In genomic region chr20:48159156-48159971, GRCh38 we compare ENCODE assay signal across 21 cellular contexts.
DNase-seq lines count a peak whose midpoint lies in the region; ATAC-seq, FAIRE-seq and TF ChIP-seq lines count a peak whose summit lies in the region.
"Had no signal": no experiment of that assay in that cellular context is flagged by ENCODE, and none has a peak within 500 bp of the region (broad histone marks: within the 10 kb centered on the region; RNA-seq: fewer than 3 reads in every experiment).

No MANE protein-coding gene starts in this region.

- H3K4me3 Mint-ChIP-seq in Calu3 (ENCODE audit: low read depth, unreplicated experiment) = no peak overlapping the region
- H3K4me3 Mint-ChIP-seq: CD8-positive, alpha-beta memory T cell had no signal

- no peak overlapping the region for H3K27ac Mint-ChIP-seq in Calu3 (ENCODE audit: unreplicated experiment)
- H3K27ac Mint-ChIP-seq: CD8-positive, alpha-beta memory T cell had no signal

- H3K4me2 ChIP-seq in HepG2 (ENCODE audit: low read depth, low read length) = no peak overlapping the region
- H3K4me2 ChIP-seq: BLaER1 had no signal

- H3K79me2 ChIP-seq in HepG2 (ENCODE audit: insufficient read depth, low read length) = no peaks in the 10 kb centered on the region

- H2AFZ ChIP-seq in HepG2 (ENCODE audit: low read length) = no peak overlapping the region

- TF ChIP-seq RAD21 in HepG2 (CRISPR knock-in tag; IDR thresholded peaks at IDR 0.05) = no peak

- DNase-seq in HepG2 (ENCODE audit: low spot score) = no peak
- no peak for DNase-seq in right lobe of liver
- DNase-seq in NCI-H526 (lab: John Stamatoyannopoulos, UW) = peak; percentile 26 to 56
- no peak for DNase-seq in bronchial epithelial cell (ENCODE audit: low read depth)
- DNase-seq in SW 1271 (lab: John Stamatoyannopoulos, UW) = no peak
- no peak for DNase-seq in stimulated activated CD4-positive, alpha-beta T cell treated with anti-CD3 and anti-CD28 coated beads, Interleukin-15, amount 100 ng/mL, for 24 hours
- DNase-seq in Calu3 = no peak
- no peak for DNase-seq in mesenteric fat pad (ENCODE audit: low spot score)
- DNase-seq: CD8-positive, alpha-beta memory T cell; DMS79 treated with DMSO at 0.1 percent for 48 hours; H7; Kasumi-1; MM.1S; NCI-H1092 treated with DMSO at 0.1 percent for 48 hours; NCI-H146; NCI-H2227 treated with DMSO at 0.1 percent for 48 hours; NCI-H510A treated with DMSO at 0.1 percent for 48 hours; SHP77 had no signal

- H3K4me1 Mint-ChIP-seq in Calu3 (ENCODE audit: low read depth, unreplicated experiment) = peaks cover 17% of the 10 kb centered on the region
- H3K4me1 Mint-ChIP-seq: CD8-positive, alpha-beta memory T cell had no signal

- BruUV-seq in HepG2 (replicated peaks; lab: Mats Ljungman, UMichigan) (no TSS peak), Calu3 (replicated peaks; lab: Mats Ljungman, UMichigan) (no TSS peak)

- H3K4me1 ChIP-seq in HepG2 (ENCODE audit: insufficient read depth, low read length) = peaks cover 7% of the 10 kb centered on the region; the same call in 1 of the 2 replicates
- no peaks in the 10 kb centered on the region for H3K4me1 ChIP-seq in right lobe of liver

- ATAC-seq in HepG2 (no peak), right lobe of liver (no peak)

- TF ChIP-seq EP300 in HepG2 (IDR thresholded peaks at IDR 0.05; ENCODE audit: low read depth in 2 of 2, low read length in 2 of 2) (no peak), HepG2 (CRISPR knock-in tag; IDR thresholded peaks at IDR 0.05; ENCODE audit: borderline replicate concordance) (no peak)

- H3K36me3 Mint-ChIP-seq in Calu3 (ENCODE audit: insufficient read depth, unreplicated experiment) = peaks cover 4% of the 10 kb centered on the region
- H3K36me3 Mint-ChIP-seq: CD8-positive, alpha-beta memory T cell had no signal

- TF ChIP-seq CTCF in HepG2 (CRISPR knock-in tag; IDR thresholded peaks at IDR 0.05) = no peak
- no peak for TF ChIP-seq CTCF in right lobe of liver (IDR thresholded peaks at IDR 0.05)
- TF ChIP-seq CTCF in bronchial epithelial cell (IDR thresholded peaks at IDR 0.05; ENCODE audit: insufficient read depth, low read length, severe bottlenecking) = no peak
- no peak for TF ChIP-seq CTCF in Calu3 (IDR thresholded peaks at IDR 0.05; ENCODE audit: unreplicated experiment)

- peaks cover 7% of the 10 kb centered on the region for H3K9me3 Mint-ChIP-seq in Calu3 (ENCODE audit: low read depth, unreplicated experiment)

- intact Hi-C loops in HepG2 (cut with micrococcal nuclease; ENCODE audit: unreplicated experiment) (no loop called here), right lobe of liver (cut with DNase I) (no loop called here), Calu3 (cut with micrococcal nuclease; ENCODE audit: unreplicated experiment) (no loop called here)

- peaks cover 48% of the 10 kb centered on the region for H3K27me3 Mint-ChIP-seq in Calu3 (ENCODE audit: unreplicated experiment)

- CTCF ChIA-PET in HepG2 (lab: Yijun Ruan, JAX; ENCODE audit: low intra/inter-chr PET ratio, low total read pairs) (no interaction called here), Calu3 (lab: Charles Lee) (interaction anchor here (0.7 kb wide), 1 partner anchor 62 kb away, joined by 4 read pairs; no protein-coding TSS in a partner anchor)

- 24% methylated on average over 11 of the region's 11 CpGs for WGBS in HepG2 (ENCODE audit: low lambda C conversion rate)
- 58% methylated on average over 11 of the region's 11 CpGs for WGBS in right lobe of liver (ENCODE audit: insufficient coverage, low coverage, low lambda C conversion rate, missing lambda C conversion rate)

- peak; percentile 37 for FAIRE-seq in HepG2 (lab: Jason Lieb, UNC)
- peak; percentile 83 for FAIRE-seq in bronchial epithelial cell (lab: Jason Lieb, UNC)
- FAIRE-seq: A204.1, D721Med had no signal

- H3K9ac ChIP-seq in HepG2 (ENCODE audit: insufficient read depth, low read depth, low read length) = no peak overlapping the region
- H3K9ac ChIP-seq: BLaER1 had no signal

- H3K4me3 ChIP-seq in HepG2 (replicated peaks in 1 of 3; ENCODE audit: insufficient read depth in 1 of 3, low read depth in 2 of 3, low read length in 3 of 3) = no peak overlapping the region
- H3K4me3 ChIP-seq in right lobe of liver = no peak overlapping the region
- no peak overlapping the region for H3K4me3 ChIP-seq in bronchial epithelial cell (ENCODE audit: low read depth, low read length)
- H3K4me3 ChIP-seq: BLaER1 had no signal

- POLR2A ChIA-PET in HepG2 (lab: Yijun Ruan, JAX) = no interaction called here

- no peaks in the 10 kb centered on the region for H4K20me1 ChIP-seq in HepG2 (ENCODE audit: insufficient read depth, low read length)
- H4K20me1 ChIP-seq: BLaER1 had no signal

- peaks cover 12% of the 10 kb centered on the region for H3K9me3 ChIP-seq in HepG2 (ENCODE audit: low read length)
- no peaks in the 10 kb centered on the region for H3K9me3 ChIP-seq in right lobe of liver

- H3K36me3 ChIP-seq in HepG2 (replicated peaks in 1 of 2; ENCODE audit: control insufficient read depth in 1 of 2, insufficient read depth in 2 of 2, low read length in 2 of 2) = no peaks in the 10 kb centered on the region
- H3K36me3 ChIP-seq in right lobe of liver = no peaks in the 10 kb centered on the region
- no peaks in the 10 kb centered on the region for H3K36me3 ChIP-seq in bronchial epithelial cell (ENCODE audit: control insufficient read depth, insufficient read depth, low read length)
- H3K36me3 ChIP-seq: BLaER1 had no signal

- in situ Hi-C loops in HepG2 (cut with HindIII; ENCODE audit: extremely low pct_ligation_motif_present, low pct_unique_long_range_greater_than_20kb) = no loop called here

- H3K27me3 ChIP-seq in HepG2 (ENCODE audit: control insufficient read depth in 1 of 2, insufficient read depth in 2 of 2, low read length in 2 of 2) (peaks cover 0 to 7% of the 10 kb centered on the region in 2 experiments; a peak in 3 of 5 replicates), right lobe of liver (no peaks in the 10 kb centered on the region), bronchial epithelial cell (ENCODE audit: control insufficient read depth, insufficient read depth, low read length) (no peaks in the 10 kb centered on the region)
- H3K27me3 ChIP-seq: BLaER1 had no signal

- H3K27ac ChIP-seq in HepG2 (ENCODE audit: extremely low read length, insufficient read depth, low read length) (no peak overlapping the region), right lobe of liver (no peak overlapping the region)
- H3K27ac ChIP-seq: BLaER1 had no signal

- no peak for TF ChIP-seq POLR2A in HepG2 (IDR thresholded peaks at IDR 0.05; ENCODE audit: insufficient read depth in 1 of 2, low read depth in 2 of 2, low read length in 2 of 2)
- TF ChIP-seq POLR2A in right lobe of liver (IDR thresholded peaks at IDR 0.05) = no peak

TF ChIP-seq in HepG2, 621 proteins besides CTCF, POLR2A, EP300 and RAD21 (continues in another document):
- TF ChIP-seq TCF12 (IDR thresholded peaks at IDR 0.05) = no peak
- no peak for TF ChIP-seq TCF12 (CRISPR knock-in tag; IDR thresholded peaks at IDR 0.05)
- TF ChIP-seq FOXK2 (IDR thresholded peaks at IDR 0.05) = peak; percentile 38; the same call in 1 of the 2 replicates
- TF ChIP-seq LCORL (IDR thresholded peaks at IDR 0.05) = 0 out of 2 replicates have a peak, but pooled peaks have one; percentile 63
- no peak for TF ChIP-seq LCORL (CRISPR knock-in tag; IDR thresholded peaks at IDR 0.05)
- TF ChIP-seq MNT (IDR thresholded peaks at IDR 0.05) = peak; percentile 92
- TF ChIP-seq FOXP1 (IDR thresholded peaks at IDR 0.05) = peak; percentile 29; the same call in 1 of the 2 replicates
- no peak for TF ChIP-seq FOXP1 (CRISPR knock-in tag; IDR thresholded peaks at IDR 0.05)
- no peak for TF ChIP-seq NRL (CRISPR knock-in tag; IDR thresholded peaks at IDR 0.05; ENCODE audit: borderline replicate concordance)
- TF ChIP-seq ZNF282 (IDR thresholded peaks at IDR 0.05; ENCODE audit: partially characterized antibody) = peak; percentile 41
- peak; percentile 56; the same call in 1 of the 2 replicates for TF ChIP-seq FOXA1 (IDR thresholded peaks at IDR 0.05)
- TF ChIP-seq FOXA1 (CRISPR knock-in tag; IDR thresholded peaks at IDR 0.05) = no peak
- peak; percentile 70; the same call in 1 of the 2 replicates for TF ChIP-seq IKZF1 (IDR thresholded peaks at IDR 0.05)
- TF ChIP-seq ZSCAN9 (CRISPR knock-in tag; IDR thresholded peaks at IDR 0.05; ENCODE audit: borderline replicate concordance) = no peak
- no peak for TF ChIP-seq E2F5 (CRISPR knock-in tag; conservative IDR thresholded peaks at IDR 0.05)
- TF ChIP-seq ARID3A (IDR thresholded peaks at IDR 0.05; ENCODE audit: low read depth, low read length) = no peak

Comparison
In these comparisons a context has a peak if more than half of its experiments do, and no peak if none do; other contexts are left out.
1. DNase-seq: peak in NCI-H526 (2 of 2); none in HepG2 (single experiment), right lobe of liver (0 of 3), bronchial epithelial cell (single experiment), SW 1271 (0 of 2), stimulated activated CD4-positive, alpha-beta T cell treated with anti-CD3 and anti-CD28 coated beads, Interleukin-15, amount 100 ng/mL, for 24 hours (single experiment), Calu3 (single experiment) and mesenteric fat pad (single experiment).